1 cellular context compared by ENCODE assay signal in genomic region chr19:6732803-6733337, GRCh38.
TF ChIP-seq lines count a peak whose summit lies in the region.

No MANE protein-coding gene starts in this region.

TF ChIP-seq in GM23338, 12 proteins besides CTCF, POLR2A, EP300 and RAD21:
- no peak for TF ChIP-seq EZH2phosphoT487 (IDR thresholded peaks at IDR 0.05; ENCODE audit: unreplicated experiment)
- TF ChIP-seq ZNF462 (CRISPR knock-in tag; IDR thresholded peaks at IDR 0.05) = no peak
- no peak for TF ChIP-seq CREB1 (CRISPR knock-in tag; IDR thresholded peaks at IDR 0.05; ENCODE audit: low read depth)
- TF ChIP-seq REST (IDR thresholded peaks at IDR 0.05; ENCODE audit: unreplicated experiment) = no peak
- no peak for TF ChIP-seq JUNB (IDR thresholded peaks at IDR 0.05; ENCODE audit: unreplicated experiment)
- TF ChIP-seq NANOG (IDR thresholded peaks at IDR 0.05; ENCODE audit: borderline replicate concordance) = no peak
- no peak for TF ChIP-seq ZNF331 (CRISPR knock-in tag; IDR thresholded peaks at IDR 0.05; ENCODE audit: low read depth)
TF ChIP-seq in GM23338: peak in this region for 0.
